23 cellular contexts compared by ENCODE assay signal in the genomic region with DNA sequence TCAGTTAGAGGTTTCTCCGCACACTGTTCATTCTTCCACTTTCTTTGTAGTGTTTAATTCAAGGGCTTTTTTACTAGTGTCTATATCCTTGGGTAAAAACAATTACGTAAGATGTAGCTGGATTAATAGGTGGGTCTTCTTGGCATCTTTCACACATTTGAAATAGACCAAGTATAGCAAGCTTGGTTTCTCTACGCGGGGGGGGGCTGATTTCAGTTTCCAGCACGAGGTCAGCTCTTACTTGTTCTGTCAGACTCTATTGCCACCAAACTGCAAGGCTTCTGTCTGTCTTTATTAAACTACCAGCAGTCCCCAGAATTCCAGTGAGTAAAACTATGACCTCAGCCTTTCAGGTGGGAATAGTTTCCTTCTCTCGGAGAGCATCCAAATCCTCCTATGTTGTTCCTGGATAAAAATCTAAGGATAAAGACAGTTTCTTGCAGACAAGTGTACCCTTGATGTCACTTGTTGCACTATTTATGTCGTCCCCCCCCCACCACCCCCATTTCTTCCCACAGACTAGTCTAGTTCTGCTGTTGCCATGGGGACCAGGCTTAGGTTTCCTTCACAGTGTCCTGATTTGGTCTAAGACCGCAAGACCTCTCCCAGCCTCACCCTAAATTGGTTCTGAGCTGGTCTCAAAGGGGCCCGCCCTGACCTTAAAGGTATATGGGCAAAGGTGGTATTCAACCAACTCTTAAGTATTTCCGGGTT. TPM values are rescaled to one million over a fixed set of nuclear protein-coding genes. Genes with fewer than 3 reads are reported as not detected.
"Had no signal": no experiment of that assay in that cellular context is flagged by ENCODE, and none has a peak within 500 bp of the region (broad histone marks: within the 10 kb centered on the region; RNA-seq: fewer than 3 reads in every experiment).

No MANE protein-coding gene starts in this region.

- H3K4me1 ChIP-seq: breast epithelium had no signal

- ATAC-seq: activated CD8-positive, alpha-beta memory T cell treated with anti-CD3 and anti-CD28 coated beads, Interleukin-2, amount 10 ng/mL, durations not matched to agents 7 days and 5 days; T-helper 17 cell had no signal

- H3K27ac ChIP-seq: breast epithelium had no signal

- H3K27me3 ChIP-seq: breast epithelium had no signal

- H3K4me3 ChIP-seq: breast epithelium had no signal

- H3K9me3 ChIP-seq: breast epithelium had no signal

- H3K36me3 ChIP-seq: breast epithelium had no signal

- DNase-seq: activated B cell treated with CpG ODN at 0.5 μM for 24 hours; activated CD4-positive, alpha-beta T cell treated with anti-CD3 and anti-CD28 coated beads for 1 hour; activated CD4-positive, alpha-beta T cell treated with anti-CD3 and anti-CD28 coated beads, Interleukin-2, amount 10 ng/mL, durations not matched to agents 24 days and 14 days; activated CD4-positive, alpha-beta T cell treated with anti-CD3 and anti-CD28 coated beads, Interleukin-2, amount 50 U/mL, for 48 hours; activated CD8-positive, alpha-beta memory T cell treated with anti-CD3 and anti-CD28 coated beads, Interleukin-2, amount 10 ng/mL, durations not matched to agents 7 days and 5 days; activated effector memory CD4-positive, alpha-beta T cell treated with Interleukin-2 at 50 U/mL for 16 hours; activated naive CD4-positive, alpha-beta T cell; activated T-cell treated with anti-CD3 and anti-CD28 coated beads, Interleukin-2, amount 50 U/mL, for 24 hours; aorta; caudate nucleus; NCI-H1105 treated with DMSO at 0.1 percent for 48 hours; NCI-H1436 treated with DMSO at 0.1 percent for 48 hours; NCI-H187; NCI-H2081; NCI-H510A treated with DMSO at 0.1 percent for 48 hours; NCI-H69; SIG-M5; T-helper 17 cell; T1000 had no signal

RNA-seq across cellular contexts. Expression of a gene that starts 17.0 kb away (rescaled TPM):
- total RNA-seq: activated B cell treated with CpG ODN at 0.5 μM for 24 hours; activated CD4-positive, alpha-beta T cell treated with anti-CD3 and anti-CD28 coated beads, Interleukin-2, amount 10 ng/mL, durations not matched to agents 24 days and 14 days; activated CD8-positive, alpha-beta memory T cell treated with anti-CD3 and anti-CD28 coated beads, Interleukin-2, amount 10 ng/mL, durations not matched to agents 7 days and 5 days; activated T-helper 1 cell treated with anti-CD3 and anti-CD28 coated beads, Interleukin-12 subunit alpha, Interleukin-12 subunit beta, Interleukin-2, Interleukin-4 antibody, amounts not matched to agents 30 ng/mL and 10 ng/mL and 1 ng/mL, durations not matched to agents 14 hours and 24 hours and 36 hours; aorta; breast epithelium; cerebellum; RPMI7951; T-helper 17 cell had no signal
- polyA plus RNA-seq: aorta had no signal

RNA-seq across cellular contexts. Expression of a gene that starts 21.8 kb away (rescaled TPM):
- total RNA-seq: activated B cell treated with CpG ODN at 0.5 μM for 24 hours; activated CD4-positive, alpha-beta T cell treated with anti-CD3 and anti-CD28 coated beads, Interleukin-2, amount 10 ng/mL, durations not matched to agents 24 days and 14 days; activated CD8-positive, alpha-beta memory T cell treated with anti-CD3 and anti-CD28 coated beads, Interleukin-2, amount 10 ng/mL, durations not matched to agents 7 days and 5 days; activated T-helper 1 cell treated with anti-CD3 and anti-CD28 coated beads, Interleukin-12 subunit alpha, Interleukin-12 subunit beta, Interleukin-2, Interleukin-4 antibody, amounts not matched to agents 30 ng/mL and 10 ng/mL and 1 ng/mL, durations not matched to agents 14 hours and 24 hours and 36 hours; T-helper 17 cell had no signal

RNA-seq across cellular contexts. Expression of a gene that starts 52.3 kb away (rescaled TPM):
- total RNA-seq: activated B cell treated with CpG ODN at 0.5 μM for 24 hours; activated CD4-positive, alpha-beta T cell treated with anti-CD3 and anti-CD28 coated beads, Interleukin-2, amount 10 ng/mL, durations not matched to agents 24 days and 14 days; activated CD8-positive, alpha-beta memory T cell treated with anti-CD3 and anti-CD28 coated beads, Interleukin-2, amount 10 ng/mL, durations not matched to agents 7 days and 5 days; cerebellum had no signal
